In genomic region chr19:16365300-16365996, GRCh38 we compare ENCODE assay signal across 11 cellular contexts. TPM values are rescaled to one million over a fixed set of nuclear protein-coding genes. Genes with fewer than 3 reads are reported as not detected.
DNase-seq lines count a peak whose midpoint lies in the region; ATAC-seq, FAIRE-seq and TF ChIP-seq lines count a peak whose summit lies in the region.
"Had no signal": no experiment of that assay in that cellular context is flagged by ENCODE, and none has a peak within 500 bp of the region (broad histone marks: within the 10 kb centered on the region; RNA-seq: fewer than 3 reads in every experiment).

No MANE protein-coding gene starts in this region.

- TF ChIP-seq RAD21 in GM12878 (IDR thresholded peaks at IDR 0.05; ENCODE audit: insufficient read depth, low read depth, low read length), result no peak

- no peak for DNase-seq in CD14-positive monocyte (ENCODE audit: low spot score)
- DNase-seq in H9, result no peak
- DNase-seq in GM12878 (ENCODE audit: low read depth, low spot score), result no peak
- no peak for DNase-seq in SHP77 treated with DMSO at 0.1 percent for 48 hours (lab: John Stamatoyannopoulos, UW)
- no peak for DNase-seq in SKM-1 (lab: John Stamatoyannopoulos, UW; ENCODE audit: unreplicated experiment)
- DNase-seq in H7, result no peak
- DNase-seq: NCI-H1105 treated with DMSO at 0.1 percent for 48 hours, NCI-H345, trophoblast cell had no signal

- TF ChIP-seq POLR2A in GM12878 (IDR thresholded peaks at IDR 0.05; ENCODE audit: low read depth, low read length), result no peak; the same call in 1 of the 2 replicates

- H3K56ac ChIP-seq in H9 (ENCODE audit: insufficient read length, low read depth, low read length), result no peak overlapping the region

- H3K79me1 ChIP-seq in H9 (ENCODE audit: insufficient read depth, low read depth, low read length, poor library complexity, severe bottlenecking), result no peaks in the 10 kb centered on the region

- peaks cover 0 to 2% (median 0%) of the 10 kb centered on the region in 7 donors for H3K9me3 Mint-ChIP-seq in CD14-positive monocyte
- H3K9me3 Mint-ChIP-seq in H9, result no peaks in the 10 kb centered on the region

- H3K23me2 ChIP-seq in H9 (ENCODE audit: insufficient read length, low read depth, low read length, poor library complexity, severe bottlenecking), result no peaks in the 10 kb centered on the region

- H3K27me3 Mint-ChIP-seq in CD14-positive monocyte (ENCODE audit: low read depth in 3 of 3) (peaks cover 0 to 3% (median 0%) of the 10 kb centered on the region in 3 donors), H9 (ENCODE audit: low read depth) (no peaks in the 10 kb centered on the region)

- intact Hi-C loops in CD14-positive monocyte (cut with micrococcal nuclease) (no loop called here), GM12878 (cut with micrococcal nuclease; ENCODE audit: unreplicated experiment) (no loop called here)

- H3K79me2 ChIP-seq in H9 (ENCODE audit: insufficient read depth, low read length) (no peaks in the 10 kb centered on the region), GM12878 (ENCODE audit: control insufficient read depth, insufficient read depth, low read length) (no peaks in the 10 kb centered on the region)

- POLR2A ChIA-PET in GM12878 (lab: Charles Lee), result interaction anchor here (1.2 to 1.5 kb wide), 4 partner anchors 22 to 41 kb away, joined by 3 to 11 read pairs (median 5); partner anchors contain the start of gene KLF2

- in situ Hi-C loops in GM12878 (cut with MboI), result no loop called here

- WGBS in H9 (ENCODE audit: extremely low coverage, insufficient read length, low lambda C conversion rate), result no CpG with 5 or more reads among the region's 12 CpGs
- WGBS in GM12878 (ENCODE audit: insufficient coverage, insufficient replicate concordance, low lambda C conversion rate, missing lambda C conversion rate), result 69% methylated on average over 12 of the region's 12 CpGs

- ATAC-seq in GM12878, result no peak
- ATAC-seq: gastroesophageal sphincter had no signal

- H2BK12ac ChIP-seq in H9 (ENCODE audit: insufficient read length, low read depth, low read length), result no peak overlapping the region

- H3K4me3 Mint-ChIP-seq in CD14-positive monocyte (peak overlapping the region in 1 of 2 donors; percentile 90), H9 (no peak overlapping the region)

- SMC1A ChIA-PET in GM12878 (lab: Charles Lee; ENCODE audit: uncharacterized antibody, unreplicated experiment), result interaction anchor here (1.2 to 4.1 kb wide), 6 partner anchors 17 to 120 kb away, joined by 4 to 42 read pairs (median 24); no protein-coding TSS in a partner anchor

- H3K36me3 Mint-ChIP-seq in CD14-positive monocyte (peaks cover 19 to 32% of the 10 kb centered on the region in 2 donors), H9 (ENCODE audit: insufficient read depth in 1 of 3, low read depth in 3 of 3) (peaks cover 0 to 9% (median 0%) of the 10 kb centered on the region in 3 experiments; a peak in 2 of 7 replicates)

- H3K9ac ChIP-seq in H9 (ENCODE audit: extremely low read depth, insufficient read length, low read length) (no peak overlapping the region), GM12878 (ENCODE audit: control insufficient read depth, insufficient read depth, low read length) (peak overlapping the region; percentile 80)

- RAD21 ChIA-PET in GM12878 (lab: Charles Lee; ENCODE audit: unreplicated experiment), result interaction anchor here (2.0 to 3.2 kb wide), 5 partner anchors 18 to 36 kb away, joined by 6 to 32 read pairs (median 26); no protein-coding TSS in a partner anchor

- H4K5ac ChIP-seq in H9 (ENCODE audit: insufficient read length, low read depth, low read length), result no peak overlapping the region

- H3K4ac ChIP-seq in H9 (ENCODE audit: low read depth, low read length), result no peak overlapping the region; the same call in 1 of the 2 replicates

- H3K18ac ChIP-seq in H9 (ENCODE audit: insufficient read length, low read depth, low read length), result peak overlapping the region; percentile 41

- no peaks in the 10 kb centered on the region for H4K20me1 ChIP-seq in H9 (ENCODE audit: control insufficient read depth, insufficient read depth, insufficient read length)
- H4K20me1 ChIP-seq in GM12878 (ENCODE audit: control insufficient read depth, insufficient read depth), result 0 out of 2 replicates have a peak, but pooled peaks cover 2% of the 10 kb centered on the region

- FAIRE-seq in GM12878 (lab: Jason Lieb, UNC), result no peak

- H4K91ac ChIP-seq in H9 (ENCODE audit: insufficient read length, low read depth, low read length), result no peak overlapping the region

- H3K36me3 ChIP-seq in GM12878 (ENCODE audit: control insufficient read depth in 2 of 2, insufficient read depth in 2 of 2, low read length in 1 of 2) (no peaks in the 10 kb centered on the region; a peak in 1 of 4 replicates), neutrophil (peaks cover 3% of the 10 kb centered on the region), H7 (replicated peaks; ENCODE audit: control insufficient read depth, insufficient read depth, low read length) (no peaks in the 10 kb centered on the region; the same call in 1 of the 2 replicates)

- H3K27me3 ChIP-seq in H9 (ENCODE audit: insufficient read depth, low read length), result no peaks in the 10 kb centered on the region
- H3K27me3 ChIP-seq in GM12878 (replicated peaks in 1 of 2; ENCODE audit: control insufficient read depth in 2 of 2, insufficient read depth in 2 of 2, low read length in 1 of 2), result no peaks in the 10 kb centered on the region
- no peaks in the 10 kb centered on the region for H3K27me3 ChIP-seq in neutrophil
- no peaks in the 10 kb centered on the region for H3K27me3 ChIP-seq in H7 (ENCODE audit: control insufficient read depth, insufficient read depth, low read length)
- H3K27me3 ChIP-seq: gastroesophageal sphincter had no signal

- H3K4me2 ChIP-seq in H9 (ENCODE audit: insufficient read depth, insufficient read length, low read length) (no peak overlapping the region), GM12878 (ENCODE audit: control insufficient read depth, insufficient read depth) (peak overlapping the region; percentile 84)

- H3K4me3 ChIP-seq in GM12878, result peak overlapping the region; percentile 65; the same call in 1 of the 2 replicates
- peak overlapping the region; percentile 58 to 64 for H3K4me3 ChIP-seq in neutrophil (ENCODE audit: low read depth in 1 of 2, low read length in 1 of 2)
- H3K4me3 ChIP-seq in H7 (ENCODE audit: insufficient read depth, low read depth, low read length), result no peak overlapping the region
- H3K4me3 ChIP-seq: gastroesophageal sphincter had no signal

- no peak overlapping the region for H3K14ac ChIP-seq in H9 (ENCODE audit: insufficient read depth, low read length)

- TF ChIP-seq EP300 in GM12878 (IDR thresholded peaks at IDR 0.05; ENCODE audit: borderline replicate concordance in 1 of 2, control insufficient read depth in 1 of 2, low read depth in 2 of 2, low read length in 2 of 2), result no peak

- BruUV-seq in GM12878 (replicated peaks; lab: Mats Ljungman, UMichigan), result no TSS peak

- H3T11ph ChIP-seq in H9 (ENCODE audit: low read length), result no peak overlapping the region

- TF ChIP-seq CTCF in CD14-positive monocyte (IDR thresholded peaks at IDR 0.05) (no peak), H9 (conservative IDR thresholded peaks at IDR 0.05) (no peak), GM12878 (IDR thresholded peaks at IDR 0.05 in 2 of 3, conservative IDR thresholded peaks at IDR 0.05 in 1 of 3; ENCODE audit: control insufficient read depth in 2 of 3, extremely low read depth in 1 of 3, insufficient read depth in 1 of 3, low read depth in 3 of 3, low read length in 3 of 3) (no peak), neutrophil (IDR thresholded peaks at IDR 0.05) (no peak)

- H2AK5ac ChIP-seq in H9 (ENCODE audit: insufficient read length, low read length), result no peak overlapping the region

- CTCF ChIA-PET in GM12878 (lab: Yijun Ruan, JAX), result interaction anchor here (1.9 to 3.4 kb wide), 3 partner anchors 17 to 38 kb away, joined by 9 to 21 read pairs (median 16); no protein-coding TSS in a partner anchor

- H3K4me1 ChIP-seq in H9 (ENCODE audit: insufficient read depth, low read length), result no peaks in the 10 kb centered on the region
- peaks cover 47% of the 10 kb centered on the region for H3K4me1 ChIP-seq in GM12878 (ENCODE audit: control insufficient read depth, insufficient read depth, low read length)
- H3K4me1 ChIP-seq in neutrophil (ENCODE audit: control insufficient read depth in 1 of 2, insufficient read depth in 1 of 2, low read depth in 1 of 2, low read length in 1 of 2), result peaks cover 56 to 61% of the 10 kb centered on the region in 2 experiments

- H3K9me3 ChIP-seq in H9 (ENCODE audit: control insufficient read depth, low read depth, low read length) (no peaks in the 10 kb centered on the region), GM12878 (replicated peaks; ENCODE audit: control insufficient read depth, insufficient read depth, low read length) (no peaks in the 10 kb centered on the region), neutrophil (no peaks in the 10 kb centered on the region)
- H3K9me3 ChIP-seq: gastroesophageal sphincter had no signal

- no peak overlapping the region for H2BK5ac ChIP-seq in H9 (ENCODE audit: insufficient read length, low read length)

- no peak overlapping the region for H2BK15ac ChIP-seq in H9 (ENCODE audit: low read depth, low read length)

- H2AFZ ChIP-seq in H9 (ENCODE audit: low read length) (no peak overlapping the region), GM12878 (ENCODE audit: control insufficient read depth, low read depth, low read length) (no peak overlapping the region)

- peaks cover 67% of the 10 kb centered on the region for H3K4me1 Mint-ChIP-seq in CD14-positive monocyte
- peaks cover 10 to 38% of the 10 kb centered on the region in 2 experiments for H3K4me1 Mint-ChIP-seq in H9

- no peak overlapping the region for H2BK120ac ChIP-seq in H9 (ENCODE audit: low read depth, low read length, poor library complexity, severe bottlenecking)

- no peak overlapping the region for H2BK20ac ChIP-seq in H9 (ENCODE audit: low read depth, low read length, poor library complexity, severe bottlenecking)

- H3K27ac ChIP-seq in H9 (ENCODE audit: insufficient read length, low read depth, low read length), result no peak overlapping the region
- peak overlapping the region; percentile 90 for H3K27ac ChIP-seq in GM12878 (ENCODE audit: control insufficient read depth, insufficient read depth)
- H3K27ac ChIP-seq in neutrophil, result peak overlapping the region; percentile 93
- H3K27ac ChIP-seq: gastroesophageal sphincter had no signal

- no peak overlapping the region for H3K23ac ChIP-seq in H9 (ENCODE audit: insufficient read length, low read depth, low read length)

- peak overlapping the region in 6 of 7 donors; percentile 87 to 99 (median 99) for H3K27ac Mint-ChIP-seq in CD14-positive monocyte
- peak overlapping the region in 2 of 3 experiments; percentile 43 to 83; a peak in 1 of 7 replicates for H3K27ac Mint-ChIP-seq in H9

- H4K8ac ChIP-seq in H9 (replicated peaks; ENCODE audit: insufficient read length, low read depth, low read length), result no peak overlapping the region

RNA-seq across cellular contexts. Expression of gene KLF2, which starts 40.8 kb away (rescaled TPM):
- 10 to 100 TPM; 34.0 to 51.4 TPM for polyA plus RNA-seq in CD14-positive monocyte
- total RNA-seq in H9 (2021), result 0.24 and 0.33 TPM in 2 replicates
- total RNA-seq in GM12878 (2013; cell fraction: nucleolus; rRNA removed), result 1.0 and 2.7 TPM in 2 replicates
- total RNA-seq in GM12878 (2014; rRNA removed), result 3.2 and 4.4 TPM in 2 replicates
- total RNA-seq in GM12878 (2014; rRNA removed; fragmentation: Illumina TruSeq; extraction: Trizol), result 0.74 and 1.0 TPM in 2 replicates
- total RNA-seq in GM12878 (2021), result 12.4 and 13.7 TPM in 2 replicates
- polyA plus RNA-seq in GM12878 (2011; ENCODE audit: low read depth), result 1.7 TPM
- polyA plus RNA-seq in GM12878 (2011; rRNA removed), result 0.20 and 0.23 TPM in 2 replicates
- 0.99 and 1.6 TPM in 2 replicates for polyA plus RNA-seq in GM12878 (2011; cell fraction: cytosol; rRNA removed)
- 3.2 and 8.0 TPM in 2 replicates for polyA plus RNA-seq in GM12878 (2011; cell fraction: nucleus; rRNA removed)
- 11.2 and 12.8 TPM in 2 replicates for polyA plus RNA-seq in GM12878 (2012)
- polyA plus RNA-seq in GM12878 (2014; fragmentation: Illumina TruSeq; extraction: Trizol), result 0.14 and 0.66 TPM in 2 replicates
- under 1 TPM; 0.16 to 0.71 TPM for polyA plus RNA-seq in GM12878 (2014; fragmentation: Nextera tagmentation; extraction: Ambion mirVana)
- polyA plus RNA-seq in GM12878 (2014; rRNA removed), result 3.8 and 7.6 TPM in 2 replicates
- polyA plus RNA-seq in GM12878 (2016; fragmentation: Nextera tagmentation; extraction: Ambion mirVana), result 1 to 10 TPM in 1 of 2 experiments, under 1 TPM in 1; 1.00 to 1.8 TPM
- polyA minus RNA-seq in GM12878 (2011; rRNA and poly(A)+ RNA removed), result 0.15 and 0.31 TPM in 2 replicates
- 1.5 TPM in 2 replicates for polyA minus RNA-seq in GM12878 (2011; cell fraction: cytosol; rRNA and poly(A)+ RNA removed)
- polyA minus RNA-seq in GM12878 (2011; cell fraction: nucleus; rRNA and poly(A)+ RNA removed), result 2.4 and 8.4 TPM in 2 replicates
- not detected in 2 replicates for total RNA-seq in H7 (2014; rRNA removed; shearing (Covaris generic))
